ENCODE assay signal across 18 cellular contexts in the genomic region with DNA sequence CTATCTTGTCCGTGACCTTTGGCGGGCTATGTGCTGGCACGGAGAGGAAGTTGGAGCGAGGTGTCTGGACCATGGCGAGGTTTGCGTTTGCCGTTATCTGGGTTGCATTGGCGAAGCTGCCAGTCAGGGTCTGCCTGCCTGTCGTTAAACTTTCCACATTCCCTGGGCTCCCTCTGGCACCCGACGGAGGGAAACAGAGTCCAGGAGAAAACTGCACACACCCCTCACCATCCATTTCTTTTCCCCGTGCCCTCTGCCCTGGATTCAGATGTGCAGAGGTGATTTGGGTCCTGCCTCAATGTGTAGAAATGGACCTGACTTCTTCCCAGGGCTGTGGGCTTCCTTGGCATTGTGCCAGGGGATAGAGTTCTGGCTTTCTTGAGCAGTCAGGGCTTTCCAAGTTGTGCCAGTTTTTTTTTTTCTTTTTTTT.
A peak's percentile ranks its signal among the peaks of the same experiment; 100 is the strongest.
DNase-seq lines count a peak whose midpoint lies in the region; ATAC-seq, FAIRE-seq and TF ChIP-seq lines count a peak whose summit lies in the region.
"Had no signal": no experiment of that assay in that cellular context is flagged by ENCODE, and none has a peak within 500 bp of the region (broad histone marks: within the 10 kb centered on the region; RNA-seq: fewer than 3 reads in every experiment).

No MANE protein-coding gene starts in this region.

- no peak for TF ChIP-seq EP300 in Ishikawa (IDR thresholded peaks at IDR 0.05; ENCODE audit: borderline replicate concordance)
- TF ChIP-seq EP300 in gastroesophageal sphincter (IDR thresholded peaks at IDR 0.05): no peak

- DNase-seq in BE2C: peak; percentile 53
- DNase-seq in chondrocyte (ENCODE audit: low spot score): peak; percentile 48
- no peak for DNase-seq in neuronal stem cell (ENCODE audit: low spot score)
- DNase-seq in HTR-8/SVneo (ENCODE audit: insufficient read length, low spot score): no peak
- no peak for DNase-seq in stimulated activated CD4-positive, alpha-beta T cell treated with anti-CD3 and anti-CD28 coated beads, Interleukin-4, amount 100 ng/mL, for 1 hour
- DNase-seq: C1 segment of cervical spinal cord, DND-41, NCI-H1436, NCI-H2029, NCI-H2171 treated with DMSO at 0.1 percent for 48 hours, NCI-H446 treated with DMSO at 0.1 percent for 48 hours, OCI-M1, SHP77 treated with DMSO at 0.1 percent for 48 hours had no signal

- H3K4me1 ChIP-seq in BE2C (peaks cover 7% of the 10 kb centered on the region), neuronal stem cell (ENCODE audit: control insufficient read depth in 2 of 2, insufficient read depth in 1 of 2, low read depth in 1 of 2, low read length in 2 of 2) (peaks cover 0 to 1% of the 10 kb centered on the region in 2 donors), gastroesophageal sphincter (no peaks in the 10 kb centered on the region)

- H2BK12ac ChIP-seq in neuronal stem cell (ENCODE audit: low read length): no peak overlapping the region

- H2BK15ac ChIP-seq in neuronal stem cell (ENCODE audit: low read length): no peak overlapping the region

- TF ChIP-seq CTCF in BE2C (IDR thresholded peaks at IDR 0.05; ENCODE audit: low read depth, low read length) (no peak), chondrocyte (IDR thresholded peaks at IDR 0.05) (no peak), gastroesophageal sphincter (IDR thresholded peaks at IDR 0.05) (no peak)

- H2AFZ ChIP-seq in neuronal stem cell (ENCODE audit: low read length): no peak overlapping the region

- H3K4me2 ChIP-seq in neuronal stem cell (ENCODE audit: insufficient read depth, low read length, poor library complexity, severe bottlenecking): no peak overlapping the region
- H3K4me2 ChIP-seq: KMS-11 had no signal

- no peak overlapping the region for H2BK120ac ChIP-seq in neuronal stem cell (ENCODE audit: low read depth, low read length)

- H3K9me3 ChIP-seq in BE2C (no peaks in the 10 kb centered on the region), neuronal stem cell (replicated peaks in 1 of 2; ENCODE audit: control insufficient read depth in 2 of 2, insufficient read depth in 1 of 2, low read depth in 1 of 2, low read length in 2 of 2) (peaks cover 0 to 2% of the 10 kb centered on the region in 2 donors), gastroesophageal sphincter (peaks cover 0 to 10% (median 0%) of the 10 kb centered on the region in 3 donors)

- no peak overlapping the region for H3K14ac ChIP-seq in neuronal stem cell (ENCODE audit: low read length)

- no peak overlapping the region for H4K8ac ChIP-seq in neuronal stem cell (ENCODE audit: low read depth, low read length)

- FAIRE-seq in HTR-8/SVneo (lab: Jason Lieb, UNC): no peak
- FAIRE-seq: D721Med, H1 had no signal

- H3K27me3 ChIP-seq in BE2C: no peaks in the 10 kb centered on the region; the same call in 1 of the 2 replicates
- H3K27me3 ChIP-seq in neuronal stem cell (ENCODE audit: control insufficient read depth in 3 of 3, insufficient read depth in 3 of 3, low read depth in 1 of 3, low read length in 3 of 3): peaks cover 0 to 6% (median 0%) of the 10 kb centered on the region in 3 experiments
- peaks cover 28% of the 10 kb centered on the region for H3K27me3 ChIP-seq in gastroesophageal sphincter

- no peaks in the 10 kb centered on the region for H3K4me1 Mint-ChIP-seq in chondrocyte (ENCODE audit: low read depth)

- H2AK5ac ChIP-seq in neuronal stem cell (ENCODE audit: low read depth, low read length): peak overlapping the region; percentile 10

- H3K4me3 Mint-ChIP-seq in chondrocyte (ENCODE audit: unreplicated experiment): no peak overlapping the region

- TF ChIP-seq POLR2A in gastroesophageal sphincter (IDR thresholded peaks at IDR 0.05): no peak

- H3K27ac Mint-ChIP-seq in chondrocyte (ENCODE audit: unreplicated experiment): no peak overlapping the region

- H3K36me3 ChIP-seq in BE2C: no peaks in the 10 kb centered on the region
- H3K36me3 ChIP-seq in neuronal stem cell (replicated peaks in 1 of 2; ENCODE audit: control insufficient read depth in 2 of 2, insufficient read depth in 2 of 2, low read length in 2 of 2): no peaks in the 10 kb centered on the region
- H3K36me3 ChIP-seq in gastroesophageal sphincter: no peaks in the 10 kb centered on the region

- no peak overlapping the region for H4K91ac ChIP-seq in neuronal stem cell (ENCODE audit: low read depth, low read length, poor library complexity)

- WGBS in neuronal stem cell (ENCODE audit: extremely low coverage in 2 of 2, insufficient read length in 2 of 2, insufficient replicate concordance in 1 of 2), 2 donors: no CpG with 5 or more reads among the region's 12 CpGs
- WGBS in gastroesophageal sphincter (ENCODE audit: low coverage in 1 of 2), 2 donors: 85 to 100% methylated on average over 5 to 11 of the region's 12 CpGs

- H3K4me3 ChIP-seq in BE2C (ENCODE audit: low read depth, low read length): peak overlapping the region; percentile 41
- H3K4me3 ChIP-seq in neuronal stem cell (ENCODE audit: low read length in 2 of 2): no peak overlapping the region
- no peak overlapping the region for H3K4me3 ChIP-seq in gastroesophageal sphincter

- TF ChIP-seq RAD21 in Ishikawa (IDR thresholded peaks at IDR 0.05; ENCODE audit: low read depth): no peak

- no peak overlapping the region for H3K4ac ChIP-seq in neuronal stem cell (ENCODE audit: low read length)

- no peaks in the 10 kb centered on the region for H3K79me1 ChIP-seq in neuronal stem cell (ENCODE audit: low read depth, low read length)

- H3K9me3 Mint-ChIP-seq in chondrocyte (ENCODE audit: low read depth): peaks cover 4% of the 10 kb centered on the region

- H3K18ac ChIP-seq in neuronal stem cell (ENCODE audit: low read length): no peak overlapping the region

- H3K36me3 Mint-ChIP-seq in chondrocyte (ENCODE audit: low read depth): no peaks in the 10 kb centered on the region

- H3K27ac ChIP-seq in neuronal stem cell (replicated peaks; ENCODE audit: low read length): no peak overlapping the region
- no peak overlapping the region for H3K27ac ChIP-seq in gastroesophageal sphincter
- H3K27ac ChIP-seq: KMS-11 had no signal

- no peak for ATAC-seq in gastroesophageal sphincter

- no peak overlapping the region for H2BK5ac ChIP-seq in neuronal stem cell (ENCODE audit: low read length)

- H3K23ac ChIP-seq in neuronal stem cell (ENCODE audit: low read depth, low read length, poor library complexity): peak overlapping the region; percentile 10

- no peak overlapping the region for H3K9ac ChIP-seq in neuronal stem cell (ENCODE audit: low read depth, low read length, poor library complexity)
- H3K9ac ChIP-seq: KMS-11 had no signal

- H3K27me3 Mint-ChIP-seq in chondrocyte (ENCODE audit: low read depth): no peaks in the 10 kb centered on the region

TF ChIP-seq in Ishikawa, 13 proteins besides CTCF, POLR2A, EP300 and RAD21:
- no peak for TF ChIP-seq YY1 (IDR thresholded peaks at IDR 0.05; ENCODE audit: low read depth)
- TF ChIP-seq NFIC (IDR thresholded peaks at IDR 0.05): 0 out of 2 replicates have a peak, but pooled peaks have one; percentile 18
TF ChIP-seq in Ishikawa: peak in this region for 1.

Comparison
In these comparisons a context has a peak if more than half of its experiments do, and no peak if none do; other contexts are left out.
1. DNase-seq: peak in BE2C (single experiment) and chondrocyte (single experiment); none in neuronal stem cell (single experiment), HTR-8/SVneo (single experiment) and stimulated activated CD4-positive, alpha-beta T cell treated with anti-CD3 and anti-CD28 coated beads, Interleukin-4, amount 100 ng/mL, for 1 hour (single experiment).